1 cellular context compared by ENCODE assay signal in genomic region chr18:3468066-3468705, GRCh38.
TF ChIP-seq lines count a peak whose summit lies in the region.

No MANE protein-coding gene starts in this region.

TF ChIP-seq in GM23338, 12 proteins besides CTCF, POLR2A, EP300 and RAD21 (continued from another document):
- TF ChIP-seq ZNF462 (CRISPR knock-in tag; IDR thresholded peaks at IDR 0.05) (no peak), EZH2phosphoT487 (IDR thresholded peaks at IDR 0.05; ENCODE audit: unreplicated experiment) (no peak)
